ENCODE assay signal across 16 cellular contexts in genomic region chr5:78661691-78662090, GRCh38. TPM values are rescaled to one million over a fixed set of nuclear protein-coding genes. Genes with fewer than 3 reads are reported as not detected.
DNase-seq lines count a peak whose midpoint lies in the region; ATAC-seq and TF ChIP-seq lines count a peak whose summit lies in the region.
"Had no signal": no experiment of that assay in that cellular context is flagged by ENCODE, and none has a peak within 500 bp of the region (broad histone marks: within the 10 kb centered on the region; RNA-seq: fewer than 3 reads in every experiment).

No MANE protein-coding gene starts in this region.

- H3K4me3 ChIP-seq in mesenchymal stem cell (ENCODE audit: insufficient read depth in 1 of 2, low read depth in 1 of 2, low read length in 2 of 2) (no peak overlapping the region), upper lobe of left lung (no peak overlapping the region), sigmoid colon (no peak overlapping the region)

- H3K4me2 ChIP-seq in mesenchymal stem cell (ENCODE audit: low read length, poor library complexity, severe bottlenecking): no peak overlapping the region

- H2BK5ac ChIP-seq in mesenchymal stem cell (ENCODE audit: low read depth, low read length, poor library complexity, severe bottlenecking): no peak overlapping the region

- no peak overlapping the region for H4K91ac ChIP-seq in mesenchymal stem cell (ENCODE audit: low read length)

- H3K36me3 ChIP-seq in mesenchymal stem cell (ENCODE audit: control insufficient read depth in 1 of 2, insufficient read depth in 2 of 2, low read depth in 1 of 2, low read length in 2 of 2) (no peaks in the 10 kb centered on the region), upper lobe of left lung (no peaks in the 10 kb centered on the region), sigmoid colon (no peaks in the 10 kb centered on the region)

- no peak for TF ChIP-seq CTCF in GM10266 (IDR thresholded peaks at IDR 0.05; ENCODE audit: control insufficient read depth, insufficient read depth, low read depth, missing control alignments)
- TF ChIP-seq CTCF in upper lobe of left lung (IDR thresholded peaks at IDR 0.05): no peak
- TF ChIP-seq CTCF in sigmoid colon (IDR thresholded peaks at IDR 0.05): no peak

- DNase-seq in GM10266 (ENCODE audit: extremely low spot score) (peak; percentile 50), mesenchymal stem cell (no peak), iPS-NIHi11 (ENCODE audit: low spot score) (no peak), upper lobe of left lung (no peak), sigmoid colon (no peak)
- DNase-seq: activated CD4-positive, alpha-beta T cell treated with anti-CD3 and anti-CD28 coated beads, Interleukin-2, amount 50 U/mL, for 48 hours; CD4-positive, alpha-beta memory T cell; effector CD4-positive, alpha-beta T cell; Karpas-422; NCI-H2029; NCI-H748 treated with DMSO at 0.1 percent for 48 hours; stimulated activated CD4-positive, alpha-beta T cell treated with anti-CD3 and anti-CD28 coated beads, Interleukin-12 subunit alpha, Interleukin-12 subunit beta, amount 100 ng/mL, for 4 hours had no signal

- H3K9me3 ChIP-seq in mesenchymal stem cell (ENCODE audit: control insufficient read depth, low read length): no peaks in the 10 kb centered on the region
- no peaks in the 10 kb centered on the region for H3K9me3 ChIP-seq in upper lobe of left lung
- no peaks in the 10 kb centered on the region for H3K9me3 ChIP-seq in sigmoid colon

- ATAC-seq in GM19395 (IDR thresholded peaks at IDR 0.05; ENCODE audit: unreplicated experiment) (peak; percentile 90), HG02642 (IDR thresholded peaks at IDR 0.05; ENCODE audit: poor library complexity, unreplicated experiment) (peak; percentile 84), HG03354 (IDR thresholded peaks at IDR 0.05; ENCODE audit: poor library complexity, severe bottlenecking, unreplicated experiment) (peak; percentile 88), upper lobe of left lung (ENCODE audit: low FRiP score in 2 of 2) (no peak)

- H3K4me1 ChIP-seq in mesenchymal stem cell (ENCODE audit: control insufficient read depth, insufficient read depth, low read depth, low read length) (peaks cover 4% of the 10 kb centered on the region), upper lobe of left lung (no peaks in the 10 kb centered on the region), sigmoid colon (peaks cover 0 to 4% (median 0%) of the 10 kb centered on the region in 4 donors)

- no peak overlapping the region for H3K14ac ChIP-seq in mesenchymal stem cell (ENCODE audit: low read length in 2 of 2)

- no peak for TF ChIP-seq POLR2A in upper lobe of left lung (IDR thresholded peaks at IDR 0.05)
- no peak for TF ChIP-seq POLR2A in sigmoid colon (IDR thresholded peaks at IDR 0.05)

- no CpG with 5 or more reads among the region's 1 CpG for WGBS in mesenchymal stem cell
- 81 to 100% methylated on average over 1 of the region's 1 CpG for WGBS in upper lobe of left lung, 2 donors
- 87 to 98% methylated on average over 1 of the region's 1 CpG for WGBS in sigmoid colon, 2 donors

- intact Hi-C loops in sigmoid colon (cut with DNase I): no loop called here

- H3K27me3 ChIP-seq in mesenchymal stem cell (ENCODE audit: control insufficient read depth in 1 of 2, insufficient read depth in 1 of 2, low read length in 2 of 2) (no peaks in the 10 kb centered on the region), upper lobe of left lung (no peaks in the 10 kb centered on the region), sigmoid colon (no peaks in the 10 kb centered on the region)

- no peak overlapping the region for H3K23ac ChIP-seq in mesenchymal stem cell (ENCODE audit: low read length in 2 of 2)

- TF ChIP-seq EP300 in upper lobe of left lung (IDR thresholded peaks at IDR 0.05) (no peak), sigmoid colon (IDR thresholded peaks at IDR 0.05) (no peak)

- no peak overlapping the region for H3K4ac ChIP-seq in mesenchymal stem cell (ENCODE audit: low read depth in 1 of 2, low read length in 2 of 2)

- H3K79me1 ChIP-seq in mesenchymal stem cell (replicated peaks; ENCODE audit: low read length, poor library complexity, severe bottlenecking): no peaks in the 10 kb centered on the region

- H2BK12ac ChIP-seq in mesenchymal stem cell (ENCODE audit: low read length in 2 of 2): no peak overlapping the region

- no peak overlapping the region for H2BK15ac ChIP-seq in mesenchymal stem cell (ENCODE audit: low read depth, poor library complexity, severe bottlenecking)

- no peak overlapping the region for H3K9ac ChIP-seq in mesenchymal stem cell (ENCODE audit: low read length)
- H3K9ac ChIP-seq: parathyroid adenoma had no signal

- H2AK5ac ChIP-seq in mesenchymal stem cell (ENCODE audit: low read length, severe bottlenecking): no peak overlapping the region

- no peak overlapping the region for H3K18ac ChIP-seq in mesenchymal stem cell (ENCODE audit: low read depth in 1 of 2, low read length in 2 of 2)

- H2AFZ ChIP-seq in mesenchymal stem cell (ENCODE audit: low read depth, low read length): no peak overlapping the region
- H2AFZ ChIP-seq: parathyroid adenoma had no signal

- no peak overlapping the region for H2BK120ac ChIP-seq in mesenchymal stem cell (ENCODE audit: low read depth, low read length)

- H3K27ac ChIP-seq in mesenchymal stem cell (ENCODE audit: low read length, poor library complexity, severe bottlenecking): no peak overlapping the region
- no peak overlapping the region for H3K27ac ChIP-seq in upper lobe of left lung
- H3K27ac ChIP-seq in sigmoid colon: no peak overlapping the region
- H3K27ac ChIP-seq: parathyroid adenoma had no signal

- H4K8ac ChIP-seq in mesenchymal stem cell (ENCODE audit: low read length): no peak overlapping the region

RNA-seq across cellular contexts. Expression of gene LHFPL2, which starts 13.1 kb away (rescaled TPM):
- polyA plus RNA-seq in mesenchymal stem cell (2013, experiment 1 of 2): 13.5 TPM
- 11.5 TPM for polyA plus RNA-seq in mesenchymal stem cell (2013, experiment 2 of 2)
- total RNA-seq in upper lobe of left lung (10 to 100 TPM; 17.3 to 69.5 (median 32.9) TPM), sigmoid colon (10 to 100 TPM; 21.4 to 34.9 (median 26.6) TPM)
- 10 to 100 TPM; 10.8 to 21.1 (median 19.0) TPM for polyA plus RNA-seq in sigmoid colon

Comparison
In these comparisons a context has a peak if more than half of its experiments do, and no peak if none do; other contexts are left out.
1. ATAC-seq: peak in GM19395 (single experiment), HG02642 (single experiment) and HG03354 (single experiment); none in upper lobe of left lung (0 of 2).